ENCODE assay signal across 16 cellular contexts in genomic region chr1:8943516-8943896, GRCh38. TPM values are rescaled to one million over a fixed set of nuclear protein-coding genes. Genes with fewer than 3 reads are reported as not detected.
DNase-seq lines count a peak whose midpoint lies in the region; ATAC-seq, FAIRE-seq and TF ChIP-seq lines count a peak whose summit lies in the region.
"Had no signal": no experiment of that assay in that cellular context is flagged by ENCODE, and none has a peak within 500 bp of the region (broad histone marks: within the 10 kb centered on the region; RNA-seq: fewer than 3 reads in every experiment).

No MANE protein-coding gene starts in this region.

- H3K4me3 ChIP-seq in HepG2 (replicated peaks in 1 of 3; ENCODE audit: insufficient read depth in 1 of 3, low read depth in 2 of 3, low read length in 3 of 3): no peak overlapping the region
- no peak overlapping the region for H3K4me3 ChIP-seq in CD4-positive, alpha-beta memory T cell (ENCODE audit: low read length in 2 of 2)
- H3K4me3 ChIP-seq: HAP-1 had no signal

- H2AFZ ChIP-seq in HepG2 (ENCODE audit: low read length): no peak overlapping the region

- CTCF ChIA-PET in activated naive CD4-positive, alpha-beta T cell treated with anti-CD3 and anti-CD28 coated beads for 36 hours (lab: Charles Lee): interaction anchor here (0.5 to 3.0 kb wide), 6 partner anchors 10 to 97 kb away, joined by 3 to 16 read pairs (median 4); no protein-coding TSS in a partner anchor
- CTCF ChIA-PET in HepG2 (lab: Yijun Ruan, JAX; ENCODE audit: low intra/inter-chr PET ratio, low total read pairs): no interaction called here
- CTCF ChIA-PET in CD4-positive, alpha-beta memory T cell (lab: Charles Lee; ENCODE audit: partially characterized antibody): interaction anchor here (0.9 to 3.1 kb wide), 3 partner anchors 20 to 62 kb away, joined by 3 to 11 read pairs (median 10); no protein-coding TSS in a partner anchor

- intact Hi-C loops in activated naive CD4-positive, alpha-beta T cell treated with anti-CD3 and anti-CD28 coated beads for 36 hours (cut with micrococcal nuclease): no loop called here
- intact Hi-C loops in HepG2 (cut with micrococcal nuclease; ENCODE audit: unreplicated experiment): no loop called here
- intact Hi-C loops in CD4-positive, alpha-beta memory T cell (cut with micrococcal nuclease): no loop called here

- ATAC-seq in HepG2: peak; percentile 27; the same call in 1 of the 3 replicates
- ATAC-seq: foreskin keratinocyte had no signal

- H3K4me2 ChIP-seq in HepG2 (ENCODE audit: low read depth, low read length): no peak overlapping the region

- H3K4me3 Mint-ChIP-seq in activated naive CD4-positive, alpha-beta T cell treated with anti-CD3 and anti-CD28 coated beads for 36 hours: no peak overlapping the region
- peak overlapping the region; percentile 73 for H3K4me3 Mint-ChIP-seq in activated naive CD8-positive, alpha-beta T cell treated with anti-CD3 and anti-CD28 coated beads for 36 hours
- no peak overlapping the region for H3K4me3 Mint-ChIP-seq in CD4-positive, alpha-beta memory T cell

- peaks cover 38% of the 10 kb centered on the region for H3K4me1 ChIP-seq in HepG2 (ENCODE audit: insufficient read depth, low read length)
- peaks cover 61% of the 10 kb centered on the region for H3K4me1 ChIP-seq in CD4-positive, alpha-beta memory T cell (ENCODE audit: insufficient read depth, low read length)

- TF ChIP-seq CTCF in HepG2 (CRISPR knock-in tag; IDR thresholded peaks at IDR 0.05): no peak

- no TSS peak for BruUV-seq in HepG2 (replicated peaks; lab: Mats Ljungman, UMichigan)

- peaks cover 0 to 30% of the 10 kb centered on the region in 2 experiments; a peak in 3 of 5 replicates for H3K27me3 ChIP-seq in HepG2 (ENCODE audit: control insufficient read depth in 1 of 2, insufficient read depth in 2 of 2, low read length in 2 of 2)
- H3K27me3 ChIP-seq in CD4-positive, alpha-beta memory T cell (ENCODE audit: insufficient read depth, low read length): no peaks in the 10 kb centered on the region
- H3K27me3 ChIP-seq: foreskin keratinocyte had no signal

- no peak for TF ChIP-seq POLR2A in HepG2 (IDR thresholded peaks at IDR 0.05; ENCODE audit: insufficient read depth in 1 of 2, low read depth in 2 of 2, low read length in 2 of 2)

- H3K4me1 Mint-ChIP-seq in activated naive CD4-positive, alpha-beta T cell treated with anti-CD3 and anti-CD28 coated beads for 36 hours (ENCODE audit: low read depth): peaks cover 92% of the 10 kb centered on the region
- peaks cover 91% of the 10 kb centered on the region for H3K4me1 Mint-ChIP-seq in activated naive CD8-positive, alpha-beta T cell treated with anti-CD3 and anti-CD28 coated beads for 36 hours
- H3K4me1 Mint-ChIP-seq in CD4-positive, alpha-beta memory T cell: peaks cover 33 to 73% (median 50%) of the 10 kb centered on the region in 4 donors

- no peaks in the 10 kb centered on the region for H3K36me3 Mint-ChIP-seq in activated naive CD4-positive, alpha-beta T cell treated with anti-CD3 and anti-CD28 coated beads for 36 hours (ENCODE audit: low read depth)
- H3K36me3 Mint-ChIP-seq in activated naive CD8-positive, alpha-beta T cell treated with anti-CD3 and anti-CD28 coated beads for 36 hours: peaks cover 53% of the 10 kb centered on the region
- H3K36me3 Mint-ChIP-seq in CD4-positive, alpha-beta memory T cell: no peaks in the 10 kb centered on the region

- H3K9me3 Mint-ChIP-seq in activated naive CD4-positive, alpha-beta T cell treated with anti-CD3 and anti-CD28 coated beads for 36 hours: no peaks in the 10 kb centered on the region
- H3K9me3 Mint-ChIP-seq in activated naive CD8-positive, alpha-beta T cell treated with anti-CD3 and anti-CD28 coated beads for 36 hours: peaks cover 4% of the 10 kb centered on the region
- no peaks in the 10 kb centered on the region for H3K9me3 Mint-ChIP-seq in CD4-positive, alpha-beta memory T cell

- no peaks in the 10 kb centered on the region for H3K27me3 Mint-ChIP-seq in activated naive CD4-positive, alpha-beta T cell treated with anti-CD3 and anti-CD28 coated beads for 36 hours (ENCODE audit: low read depth)
- no peaks in the 10 kb centered on the region for H3K27me3 Mint-ChIP-seq in activated naive CD8-positive, alpha-beta T cell treated with anti-CD3 and anti-CD28 coated beads for 36 hours
- H3K27me3 Mint-ChIP-seq in CD4-positive, alpha-beta memory T cell: no peaks in the 10 kb centered on the region

- no peak overlapping the region for H3K9ac ChIP-seq in HepG2 (ENCODE audit: insufficient read depth, low read depth, low read length)

- H3K9me3 ChIP-seq in HepG2 (ENCODE audit: low read length): no peaks in the 10 kb centered on the region
- H3K9me3 ChIP-seq in CD4-positive, alpha-beta memory T cell (ENCODE audit: control insufficient read depth in 1 of 2, low read length in 2 of 2): no peaks in the 10 kb centered on the region

- no peak for FAIRE-seq in HepG2 (lab: Jason Lieb, UNC)

- H3K27ac ChIP-seq in HepG2 (ENCODE audit: extremely low read length, insufficient read depth, low read length): no peak overlapping the region
- peak overlapping the region; percentile 98 for H3K27ac ChIP-seq in temporal lobe (ENCODE audit: low read depth, low read length)
- H3K27ac ChIP-seq in CD4-positive, alpha-beta memory T cell (ENCODE audit: low read depth, low read length): no peak overlapping the region
- H3K27ac ChIP-seq: foreskin keratinocyte had no signal

- peak overlapping the region; percentile 16 for H3K27ac Mint-ChIP-seq in activated naive CD4-positive, alpha-beta T cell treated with anti-CD3 and anti-CD28 coated beads for 36 hours
- peak overlapping the region; percentile 98 for H3K27ac Mint-ChIP-seq in activated naive CD8-positive, alpha-beta T cell treated with anti-CD3 and anti-CD28 coated beads for 36 hours
- peak overlapping the region in 2 of 7 donors; percentile 25 to 59 for H3K27ac Mint-ChIP-seq in CD4-positive, alpha-beta memory T cell

- H3K79me2 ChIP-seq in HepG2 (ENCODE audit: insufficient read depth, low read length): no peaks in the 10 kb centered on the region

- no peaks in the 10 kb centered on the region for H3K36me3 ChIP-seq in HepG2 (replicated peaks in 1 of 2; ENCODE audit: control insufficient read depth in 1 of 2, insufficient read depth in 2 of 2, low read length in 2 of 2)
- H3K36me3 ChIP-seq in CD4-positive, alpha-beta memory T cell (ENCODE audit: insufficient read depth, low read length): no peaks in the 10 kb centered on the region
- H3K36me3 ChIP-seq: HAP-1 had no signal

- no peak for DNase-seq in activated naive CD4-positive, alpha-beta T cell treated with anti-CD3 and anti-CD28 coated beads for 36 hours
- DNase-seq in activated naive CD4-positive, alpha-beta T cell (lab: John Stamatoyannopoulos, UW): no peak
- DNase-seq in activated naive CD8-positive, alpha-beta T cell treated with anti-CD3 and anti-CD28 coated beads for 36 hours: no peak
- no peak for DNase-seq in HepG2 (ENCODE audit: low spot score)
- no peak for DNase-seq in OCI-M1 (lab: John Stamatoyannopoulos, UW)
- no peak for DNase-seq in stimulated activated CD4-positive, alpha-beta T cell treated with anti-CD3 and anti-CD28 coated beads, Interleukin-2, amount 100 ng/mL, for 24 hours
- DNase-seq in CD4-positive, alpha-beta memory T cell: no peak
- DNase-seq: activated CD4-positive, alpha-beta T cell treated with anti-CD3 and anti-CD28 coated beads for 4 hours; effector CD4-positive, alpha-beta T cell; EL; foreskin keratinocyte; kidney glomerular epithelial cell; NCI-H146; stimulated activated CD4-positive, alpha-beta T cell treated with anti-CD3 and anti-CD28 coated beads, Interleukin-12 subunit alpha, Interleukin-12 subunit beta, amount 100 ng/mL, for 4 hours had no signal

- POLR2A ChIA-PET in HepG2 (lab: Yijun Ruan, JAX): no interaction called here
- POLR2A ChIA-PET in CD4-positive, alpha-beta memory T cell (lab: Charles Lee; ENCODE audit: partially characterized antibody): no interaction called here

- in situ Hi-C loops in HepG2 (cut with HindIII; ENCODE audit: extremely low pct_ligation_motif_present, low pct_unique_long_range_greater_than_20kb): no loop called here

- 17% methylated on average over 3 of the region's 6 CpGs for WGBS in HepG2 (ENCODE audit: low lambda C conversion rate)

- no peak for TF ChIP-seq RAD21 in HepG2 (CRISPR knock-in tag; IDR thresholded peaks at IDR 0.05)

- TF ChIP-seq EP300 in HepG2 (IDR thresholded peaks at IDR 0.05; ENCODE audit: low read depth in 2 of 2, low read length in 2 of 2) (no peak), HepG2 (CRISPR knock-in tag; IDR thresholded peaks at IDR 0.05; ENCODE audit: borderline replicate concordance) (no peak)

- H4K20me1 ChIP-seq in HepG2 (ENCODE audit: insufficient read depth, low read length): no peaks in the 10 kb centered on the region

TF ChIP-seq in HepG2, 621 proteins besides CTCF, POLR2A, EP300 and RAD21 (continues in another document):
- no peak for TF ChIP-seq NFIC (IDR thresholded peaks at IDR 0.05; ENCODE audit: low read length)

RNA-seq across cellular contexts. Expression of gene CA6, which starts 2.2 kb away (rescaled TPM):
- total RNA-seq in activated naive CD4-positive, alpha-beta T cell treated with anti-CD3 and anti-CD28 coated beads for 36 hours: under 1 TPM; 0.22 to 0.62 TPM
- 10 to 100 TPM; 12.3 to 13.7 TPM for total RNA-seq in activated naive CD8-positive, alpha-beta T cell treated with anti-CD3 and anti-CD28 coated beads for 36 hours
- total RNA-seq in HepG2 (2016; rRNA removed; fragmentation: Illumina TruSeq; extraction: Trizol) (not detected in 2 replicates), temporal lobe (not detected)
- total RNA-seq in HepG2 (2016; cell fraction: cytosol; rRNA removed; fragmentation: Illumina TruSeq; extraction: Trizol; ENCODE audit: low read depth): not detected in 2 replicates
- not detected in 2 replicates for total RNA-seq in HepG2 (2016; cell fraction: insoluble cytoplasmic fraction; rRNA removed; fragmentation: Illumina TruSeq; extraction: Trizol)
- not detected in 2 replicates for total RNA-seq in HepG2 (2016; cell fraction: membrane; rRNA removed; fragmentation: Illumina TruSeq; extraction: Trizol)
- total RNA-seq in HepG2 (2016; cell fraction: nucleus; rRNA removed; fragmentation: Illumina TruSeq; extraction: Trizol): not detected in 2 replicates
- polyA plus RNA-seq in HepG2 (2011; rRNA removed): not detected in 2 replicates
- not detected in 2 replicates for polyA plus RNA-seq in HepG2 (2011; cell fraction: cytosol; rRNA removed)
- not detected in 2 replicates for polyA plus RNA-seq in HepG2 (2011; cell fraction: nucleus; rRNA removed)
- polyA plus RNA-seq in HepG2 (2012): not detected in 2 replicates
- polyA plus RNA-seq in HepG2 (2016; cell fraction: cytosol; fragmentation: Illumina TruSeq; extraction: Trizol; ENCODE audit: low read depth): not detected in 2 replicates
- not detected in 2 replicates for polyA plus RNA-seq in HepG2 (2016; cell fraction: insoluble cytoplasmic fraction; fragmentation: Illumina TruSeq; extraction: Trizol; ENCODE audit: low read depth)
- not detected in 2 replicates for polyA plus RNA-seq in HepG2 (2016; cell fraction: membrane; fragmentation: Illumina TruSeq; extraction: Trizol; ENCODE audit: low read depth)
- not detected in 2 replicates for polyA plus RNA-seq in HepG2 (2016; cell fraction: nucleus; fragmentation: Illumina TruSeq; extraction: Trizol; ENCODE audit: insufficient read depth, low read depth)
- not detected in 2 replicates for polyA minus RNA-seq in HepG2 (2011; rRNA and poly(A)+ RNA removed; ENCODE audit: low replicate concordance)
- polyA minus RNA-seq in HepG2 (2011; cell fraction: cytosol; rRNA and poly(A)+ RNA removed): not detected in 2 replicates
- polyA minus RNA-seq in HepG2 (2011; cell fraction: nucleus; rRNA and poly(A)+ RNA removed): not detected in 2 replicates
- not detected for total RNA-seq in CD4-positive, alpha-beta memory T cell
- polyA plus RNA-seq in CD4-positive, alpha-beta memory T cell: 1 to 10 TPM in 1 of 2 donors, under 1 TPM in 1; 0.35 to 2.5 TPM
- total RNA-seq: foreskin keratinocyte had no signal
- polyA plus RNA-seq: foreskin keratinocyte had no signal

Comparison
In these comparisons a context has a peak if more than half of its experiments do, and no peak if none do; other contexts are left out.
1. RNA of gene CA6, which starts 2.2 kb away (total RNA-seq): 12.3 to 13.7 TPM in activated naive CD8-positive, alpha-beta T cell treated with anti-CD3 and anti-CD28 coated beads for 36 hours; 0.22 to 0.62 TPM in activated naive CD4-positive, alpha-beta T cell treated with anti-CD3 and anti-CD28 coated beads for 36 hours, not detected in CD4-positive, alpha-beta memory T cell, not detected in HepG2 and not detected in temporal lobe (single experiment); every median in the first group is over 4 times any median in the second.